ENCODE assay signal across 1 cellular context in genomic region chr17:65657251-65657828, GRCh38.
TF ChIP-seq lines count a peak whose summit lies in the region.

No MANE protein-coding gene starts in this region.

TF ChIP-seq in HepG2, 621 proteins besides CTCF, POLR2A, EP300 and RAD21 (continued from another document):
- TF ChIP-seq RERE (CRISPR knock-in tag; IDR thresholded peaks at IDR 0.05; ENCODE audit: low read depth): no peak
- no peak for TF ChIP-seq ZSCAN29 (CRISPR knock-in tag; conservative IDR thresholded peaks at IDR 0.05)
- TF ChIP-seq RFX1 (IDR thresholded peaks at IDR 0.05): no peak
- no peak for TF ChIP-seq USF2 (IDR thresholded peaks at IDR 0.05; ENCODE audit: low read depth, low read length)
- no peak for TF ChIP-seq USF2 (CRISPR knock-in tag; IDR thresholded peaks at IDR 0.05; ENCODE audit: borderline replicate concordance)
- TF ChIP-seq ARNTL (CRISPR knock-in tag; IDR thresholded peaks at IDR 0.05): no peak
- TF ChIP-seq ZFP37 (CRISPR knock-in tag; IDR thresholded peaks at IDR 0.05; ENCODE audit: borderline replicate concordance): no peak
- TF ChIP-seq NR3C1 (CRISPR knock-in tag; IDR thresholded peaks at IDR 0.05): no peak
- no peak for TF ChIP-seq ZNF234 (CRISPR knock-in tag; conservative IDR thresholded peaks at IDR 0.05)
- TF ChIP-seq AKNA (CRISPR knock-in tag; IDR thresholded peaks at IDR 0.05; ENCODE audit: borderline replicate concordance): no peak
- TF ChIP-seq MTF2 (CRISPR knock-in tag; IDR thresholded peaks at IDR 0.05; ENCODE audit: borderline replicate concordance): no peak
- no peak for TF ChIP-seq MIER2 (CRISPR knock-in tag; IDR thresholded peaks at IDR 0.05)
- no peak for TF ChIP-seq MBNL3 (CRISPR knock-in tag; conservative IDR thresholded peaks at IDR 0.05)
- no peak for TF ChIP-seq PLSCR1 (CRISPR knock-in tag; IDR thresholded peaks at IDR 0.05; ENCODE audit: borderline replicate concordance)
TF ChIP-seq in HepG2: peak in this region for 0.
